1 cellular context compared by ENCODE assay signal in the genomic region with DNA sequence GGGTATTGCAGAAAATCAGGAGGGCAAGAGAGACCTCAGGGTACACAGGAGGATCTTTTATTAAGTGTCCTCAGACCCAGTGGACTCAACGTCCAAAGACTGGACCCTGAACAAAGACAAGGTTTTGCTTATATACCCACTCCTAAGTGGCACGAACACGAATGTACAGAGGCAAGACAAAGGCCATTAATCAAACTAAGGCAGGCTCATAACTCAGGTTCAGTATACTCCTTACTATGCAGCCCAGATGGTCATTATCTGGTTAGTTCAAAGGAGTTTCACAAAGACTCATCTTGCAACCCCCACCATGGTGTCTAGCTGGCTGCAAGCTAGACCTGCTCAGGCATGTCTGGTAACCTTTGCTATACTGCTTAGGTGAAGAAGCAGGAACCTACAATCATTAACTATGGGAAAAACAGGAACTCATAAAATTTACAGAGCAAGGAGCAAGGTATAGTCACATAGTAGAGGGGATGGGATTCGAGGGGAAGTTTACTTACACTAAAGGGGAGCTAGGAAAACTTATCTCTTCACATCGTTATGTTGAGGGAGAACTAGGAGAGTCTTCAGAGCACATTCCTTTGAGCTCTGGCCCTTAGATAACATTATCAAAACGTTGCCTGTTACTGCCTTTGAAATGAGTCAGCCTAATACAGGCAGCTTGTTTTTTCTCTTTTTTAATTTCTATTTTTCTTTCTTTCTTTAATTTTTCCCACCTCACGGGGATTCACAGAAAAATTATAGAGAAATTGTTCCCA.
A peak's percentile ranks its signal among the peaks of the same experiment; 100 is the strongest.
TF ChIP-seq lines count a peak whose summit lies in the region.

No MANE protein-coding gene starts in this region.

TF ChIP-seq in K562, 482 proteins besides CTCF, POLR2A, EP300 and RAD21 (continued from another document):
- TF ChIP-seq, protein P1, sequence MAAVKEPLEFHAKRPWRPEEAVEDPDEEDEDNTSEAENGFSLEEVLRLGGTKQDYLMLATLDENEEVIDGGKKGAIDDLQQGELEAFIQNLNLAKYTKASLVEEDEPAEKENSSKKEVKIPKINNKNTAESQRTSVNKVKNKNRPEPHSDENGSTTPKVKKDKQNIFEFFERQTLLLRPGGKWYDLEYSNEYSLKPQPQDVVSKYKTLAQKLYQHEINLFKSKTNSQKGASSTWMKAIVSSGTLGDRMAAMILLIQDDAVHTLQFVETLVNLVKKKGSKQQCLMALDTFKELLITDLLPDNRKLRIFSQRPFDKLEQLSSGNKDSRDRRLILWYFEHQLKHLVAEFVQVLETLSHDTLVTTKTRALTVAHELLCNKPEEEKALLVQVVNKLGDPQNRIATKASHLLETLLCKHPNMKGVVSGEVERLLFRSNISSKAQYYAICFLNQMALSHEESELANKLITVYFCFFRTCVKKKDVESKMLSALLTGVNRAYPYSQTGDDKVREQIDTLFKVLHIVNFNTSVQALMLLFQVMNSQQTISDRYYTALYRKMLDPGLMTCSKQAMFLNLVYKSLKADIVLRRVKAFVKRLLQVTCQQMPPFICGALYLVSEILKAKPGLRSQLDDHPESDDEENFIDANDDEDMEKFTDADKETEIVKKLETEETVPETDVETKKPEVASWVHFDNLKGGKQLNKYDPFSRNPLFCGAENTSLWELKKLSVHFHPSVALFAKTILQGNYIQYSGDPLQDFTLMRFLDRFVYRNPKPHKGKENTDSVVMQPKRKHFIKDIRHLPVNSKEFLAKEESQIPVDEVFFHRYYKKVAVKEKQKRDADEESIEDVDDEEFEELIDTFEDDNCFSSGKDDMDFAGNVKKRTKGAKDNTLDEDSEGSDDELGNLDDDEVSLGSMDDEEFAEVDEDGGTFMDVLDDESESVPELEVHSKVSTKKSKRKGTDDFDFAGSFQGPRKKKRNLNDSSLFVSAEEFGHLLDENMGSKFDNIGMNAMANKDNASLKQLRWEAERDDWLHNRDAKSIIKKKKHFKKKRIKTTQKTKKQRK (IDR thresholded peaks at IDR 0.05; ENCODE audit: borderline replicate concordance, low read depth, low read length): no peak
- peak; percentile 41; the same call in 1 of the 2 replicates for TF ChIP-seq ZBTB7A (IDR thresholded peaks at IDR 0.05; ENCODE audit: borderline replicate concordance, control insufficient read depth, low read depth, low read length)
- TF ChIP-seq, protein P2, sequence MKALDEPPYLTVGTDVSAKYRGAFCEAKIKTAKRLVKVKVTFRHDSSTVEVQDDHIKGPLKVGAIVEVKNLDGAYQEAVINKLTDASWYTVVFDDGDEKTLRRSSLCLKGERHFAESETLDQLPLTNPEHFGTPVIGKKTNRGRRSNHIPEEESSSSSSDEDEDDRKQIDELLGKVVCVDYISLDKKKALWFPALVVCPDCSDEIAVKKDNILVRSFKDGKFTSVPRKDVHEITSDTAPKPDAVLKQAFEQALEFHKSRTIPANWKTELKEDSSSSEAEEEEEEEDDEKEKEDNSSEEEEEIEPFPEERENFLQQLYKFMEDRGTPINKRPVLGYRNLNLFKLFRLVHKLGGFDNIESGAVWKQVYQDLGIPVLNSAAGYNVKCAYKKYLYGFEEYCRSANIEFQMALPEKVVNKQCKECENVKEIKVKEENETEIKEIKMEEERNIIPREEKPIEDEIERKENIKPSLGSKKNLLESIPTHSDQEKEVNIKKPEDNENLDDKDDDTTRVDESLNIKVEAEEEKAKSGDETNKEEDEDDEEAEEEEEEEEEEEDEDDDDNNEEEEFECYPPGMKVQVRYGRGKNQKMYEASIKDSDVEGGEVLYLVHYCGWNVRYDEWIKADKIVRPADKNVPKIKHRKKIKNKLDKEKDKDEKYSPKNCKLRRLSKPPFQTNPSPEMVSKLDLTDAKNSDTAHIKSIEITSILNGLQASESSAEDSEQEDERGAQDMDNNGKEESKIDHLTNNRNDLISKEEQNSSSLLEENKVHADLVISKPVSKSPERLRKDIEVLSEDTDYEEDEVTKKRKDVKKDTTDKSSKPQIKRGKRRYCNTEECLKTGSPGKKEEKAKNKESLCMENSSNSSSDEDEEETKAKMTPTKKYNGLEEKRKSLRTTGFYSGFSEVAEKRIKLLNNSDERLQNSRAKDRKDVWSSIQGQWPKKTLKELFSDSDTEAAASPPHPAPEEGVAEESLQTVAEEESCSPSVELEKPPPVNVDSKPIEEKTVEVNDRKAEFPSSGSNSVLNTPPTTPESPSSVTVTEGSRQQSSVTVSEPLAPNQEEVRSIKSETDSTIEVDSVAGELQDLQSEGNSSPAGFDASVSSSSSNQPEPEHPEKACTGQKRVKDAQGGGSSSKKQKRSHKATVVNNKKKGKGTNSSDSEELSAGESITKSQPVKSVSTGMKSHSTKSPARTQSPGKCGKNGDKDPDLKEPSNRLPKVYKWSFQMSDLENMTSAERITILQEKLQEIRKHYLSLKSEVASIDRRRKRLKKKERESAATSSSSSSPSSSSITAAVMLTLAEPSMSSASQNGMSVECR (CRISPR knock-in tag; IDR thresholded peaks at IDR 0.05): no peak
- no peak for TF ChIP-seq NR2C2 (CRISPR knock-in tag; IDR thresholded peaks at IDR 0.05)
- no peak for TF ChIP-seq NR2C2 (tag; IDR thresholded peaks at IDR 0.05)
- TF ChIP-seq TRIM24 (IDR thresholded peaks at IDR 0.05): peak; percentile 58 to 78
- TF ChIP-seq, protein P3, sequence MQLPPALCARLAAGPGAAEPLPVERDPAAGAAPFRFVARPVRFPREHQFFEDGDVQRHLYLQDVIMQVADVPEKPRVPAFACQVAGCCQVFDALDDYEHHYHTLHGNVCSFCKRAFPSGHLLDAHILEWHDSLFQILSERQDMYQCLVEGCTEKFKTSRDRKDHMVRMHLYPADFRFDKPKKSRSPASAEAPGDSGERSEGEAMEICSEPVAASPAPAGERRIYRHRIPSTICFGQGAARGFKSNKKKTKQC (CRISPR knock-in tag; IDR thresholded peaks at IDR 0.05): no peak
- TF ChIP-seq KLF10 (CRISPR knock-in tag; IDR thresholded peaks at IDR 0.05): no peak
